5 cellular contexts compared by ENCODE assay signal in the genomic region with DNA sequence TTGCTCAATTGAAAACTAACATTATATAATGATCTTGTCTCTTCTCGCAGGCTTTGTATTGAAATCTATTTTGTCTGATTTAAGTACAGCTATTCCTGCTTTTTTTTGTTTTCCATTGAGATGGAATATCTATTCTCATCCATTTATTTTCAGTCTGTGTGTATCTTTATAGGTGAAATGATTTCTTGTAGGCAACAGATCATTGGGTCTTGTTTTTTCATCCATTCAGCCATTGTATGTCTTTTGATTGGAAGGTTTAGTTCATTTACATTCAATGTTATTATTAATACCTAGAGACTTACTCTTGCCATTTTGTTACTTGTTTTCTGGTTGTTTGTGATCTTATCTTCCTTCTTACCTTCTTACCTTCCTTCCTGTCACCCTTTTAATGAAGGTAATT.
"Had no signal": no experiment of that assay in that cellular context is flagged by ENCODE, and none has a peak within 500 bp of the region (broad histone marks: within the 10 kb centered on the region; RNA-seq: fewer than 3 reads in every experiment).

No MANE protein-coding gene starts in this region.

- H3K27me3 Mint-ChIP-seq: IgD-negative memory B cell had no signal

- H3K4me3 Mint-ChIP-seq: IgD-negative memory B cell had no signal

- H3K4me3 ChIP-seq: K562 had no signal

- ATAC-seq: HepG2, K562 had no signal

- H3K27ac Mint-ChIP-seq: IgD-negative memory B cell had no signal

- H3K27ac ChIP-seq: HL-60, KMS-11 had no signal
